ENCODE assay signal across 25 cellular contexts in genomic region chr17:48882272-48882671, GRCh38.
"Had no signal": no experiment of that assay in that cellular context is flagged by ENCODE, and none has a peak within 500 bp of the region (broad histone marks: within the 10 kb centered on the region; RNA-seq: fewer than 3 reads in every experiment).

No MANE protein-coding gene starts in this region.

- H3K27ac Mint-ChIP-seq: memory B cell; natural killer cell; stimulated activated memory B cell treated with anti-CD40 and anti-IgM and Interleukin-4, amounts not matched to agents 10 μg/mL and 1 μg/mL and 100 μg/mL, for 72 hours; type B pancreatic cell had no signal

- H3K4me3 ChIP-seq: coronary artery, esophagus squamous epithelium, lung, ovary, psoas muscle, sigmoid colon, testis, tibial artery had no signal

- H3K9me3 ChIP-seq: esophagus squamous epithelium, ovary, psoas muscle, sigmoid colon, testis, tibial artery had no signal

- DNase-seq: dermis blood vessel endothelial cell; effector memory CD4-positive, alpha-beta T cell; erythroblast; esophagus squamous epithelium; foreskin melanocyte; glutamatergic neuron; natural killer cell; occipital lobe; ovary; posterior cingulate gyrus; psoas muscle; right cardiac atrium; sigmoid colon; stimulated activated CD4-positive, alpha-beta T cell treated with anti-CD3 and anti-CD28 coated beads, Interleukin-2, amount 100 ng/mL, for 24 hours; stimulated activated CD4-positive, alpha-beta T cell treated with anti-CD3 and anti-CD28 coated beads, Interleukin-4, amount 100 ng/mL, for 24 hours; stimulated activated naive CD8-positive, alpha-beta T cell treated with anti-CD3 and anti-CD28 coated beads, Interleukin-15, Interleukin-2, amounts not matched to agents 100 U/mL and 50 U/mL, for 24 hours; substantia nigra; testis; tibial artery had no signal

- H3K4me1 Mint-ChIP-seq: natural killer cell had no signal

- H3K4me1 ChIP-seq: testis had no signal

- H3K27ac ChIP-seq: coronary artery, esophagus squamous epithelium, ovary, psoas muscle, sigmoid colon, testis, tibial artery had no signal

- ATAC-seq: left lobe of liver; natural killer cell; psoas muscle; right cardiac atrium; stimulated activated memory B cell treated with anti-CD40 and anti-IgM and Interleukin-4, amounts not matched to agents 10 μg/mL and 1 μg/mL and 100 μg/mL, for 72 hours; stimulated activated naive CD8-positive, alpha-beta T cell treated with anti-CD3 and anti-CD28 coated beads, Interleukin-15, Interleukin-2, amounts not matched to agents 100 U/mL and 50 U/mL, for 24 hours had no signal

- H3K27me3 ChIP-seq: ovary, sigmoid colon, testis had no signal

- H3K9me3 Mint-ChIP-seq: memory B cell; natural killer cell; stimulated activated memory B cell treated with anti-CD40 and anti-IgM and Interleukin-4, amounts not matched to agents 10 μg/mL and 1 μg/mL and 100 μg/mL, for 72 hours; type B pancreatic cell had no signal

- H3K36me3 Mint-ChIP-seq: memory B cell; natural killer cell; stimulated activated memory B cell treated with anti-CD40 and anti-IgM and Interleukin-4, amounts not matched to agents 10 μg/mL and 1 μg/mL and 100 μg/mL, for 72 hours; type B pancreatic cell had no signal

- H3K4me3 Mint-ChIP-seq: memory B cell; natural killer cell; stimulated activated memory B cell treated with anti-CD40 and anti-IgM and Interleukin-4, amounts not matched to agents 10 μg/mL and 1 μg/mL and 100 μg/mL, for 72 hours; type B pancreatic cell had no signal

- H3K36me3 ChIP-seq: esophagus squamous epithelium, ovary, sigmoid colon, tibial artery had no signal

- H3K27me3 Mint-ChIP-seq: stimulated activated memory B cell treated with anti-CD40 and anti-IgM and Interleukin-4, amounts not matched to agents 10 μg/mL and 1 μg/mL and 100 μg/mL, for 72 hours had no signal
